1 cellular context compared by ENCODE assay signal in genomic region chr17:29389994-29390855, GRCh38.
A peak's percentile ranks its signal among the peaks of the same experiment; 100 is the strongest.
TF ChIP-seq lines count a peak whose summit lies in the region.

Gene TAOK1 (plus strand): TSS chr17:29390363. CDS start chr17:29451549, 61,186 bp downstream.

TF ChIP-seq in HepG2, 621 proteins besides CTCF, POLR2A, EP300 and RAD21 (continued from another document and continues in another):
- no peak for TF ChIP-seq STAT6 (CRISPR knock-in tag; IDR thresholded peaks at IDR 0.05; ENCODE audit: borderline replicate concordance)
- TF ChIP-seq ZSCAN30 (CRISPR knock-in tag; IDR thresholded peaks at IDR 0.05): 0 out of 2 replicates have a peak, but pooled peaks have one; percentile 63
- TF ChIP-seq ARID5B (CRISPR knock-in tag; IDR thresholded peaks at IDR 0.05): peak; percentile 22; the same call in 1 of the 2 replicates
- no peak for TF ChIP-seq ZNF34 (CRISPR knock-in tag; IDR thresholded peaks at IDR 0.05; ENCODE audit: borderline replicate concordance)
- TF ChIP-seq ZNF263 (CRISPR knock-in tag; IDR thresholded peaks at IDR 0.05): peak; percentile 61
- TF ChIP-seq TARDBP (CRISPR knock-in tag; IDR thresholded peaks at IDR 0.05): peak; percentile 85; the same call in 1 of the 2 replicates
- no peak for TF ChIP-seq ZNF737 (CRISPR knock-in tag; IDR thresholded peaks at IDR 0.05; ENCODE audit: borderline replicate concordance)
- TF ChIP-seq ZBTB40 (IDR thresholded peaks at IDR 0.05): no peak
- TF ChIP-seq ZBTB40 (CRISPR knock-in tag; IDR thresholded peaks at IDR 0.05): peak; percentile 61; the same call in 1 of the 2 replicates
- no peak for TF ChIP-seq STAG1 (CRISPR knock-in tag; IDR thresholded peaks at IDR 0.05)
- no peak for TF ChIP-seq ZNF720 (CRISPR knock-in tag; IDR thresholded peaks at IDR 0.05)
- no peak for TF ChIP-seq MLLT10 (CRISPR knock-in tag; IDR thresholded peaks at IDR 0.05)
- TF ChIP-seq GRHL1 (CRISPR knock-in tag; conservative IDR thresholded peaks at IDR 0.05): no peak
- peak; percentile 93 for TF ChIP-seq BORCS8-MEF2B (CRISPR knock-in tag; IDR thresholded peaks at IDR 0.05)
- peak; percentile 84 for TF ChIP-seq MXD3 (CRISPR knock-in tag; IDR thresholded peaks at IDR 0.05)
- peak; percentile 51 for TF ChIP-seq ZNF18 (CRISPR knock-in tag; IDR thresholded peaks at IDR 0.05; ENCODE audit: insufficient replicate concordance)
- TF ChIP-seq ATF4 (CRISPR knock-in tag; IDR thresholded peaks at IDR 0.05): no peak; a peak in 2 of 4 replicates
- TF ChIP-seq HOXA7 (CRISPR knock-in tag; IDR thresholded peaks at IDR 0.05): no peak
- peak; percentile 82; the same call in 1 of the 2 replicates for TF ChIP-seq THAP9 (CRISPR knock-in tag; IDR thresholded peaks at IDR 0.05; ENCODE audit: borderline replicate concordance)
- TF ChIP-seq RAD51 (IDR thresholded peaks at IDR 0.05; ENCODE audit: borderline replicate concordance): no peak
- no peak for TF ChIP-seq HOMEZ (CRISPR knock-in tag; IDR thresholded peaks at IDR 0.05; ENCODE audit: low read depth)
- TF ChIP-seq CBFB (CRISPR knock-in tag; IDR thresholded peaks at IDR 0.05): 0 out of 2 replicates have a peak, but pooled peaks have one; percentile 20
- TF ChIP-seq ZNF225 (CRISPR knock-in tag; IDR thresholded peaks at IDR 0.05): no peak
